Comparison of ENCODE assay signal across 8 cellular contexts in genomic region chr7:5693529-5693928, GRCh38.
A peak's percentile ranks its signal among the peaks of the same experiment; 100 is the strongest.
DNase-seq lines count a peak whose midpoint lies in the region; ATAC-seq and TF ChIP-seq lines count a peak whose summit lies in the region.

No MANE protein-coding gene starts in this region.

- H3K4me1 ChIP-seq in SJSA1 (replicated peaks) (peaks cover 83% of the 10 kb centered on the region), osteoblast (ENCODE audit: insufficient read depth, low read length) (peaks cover 80% of the 10 kb centered on the region)

- peaks cover 12% of the 10 kb centered on the region; the same call in 1 of the 2 replicates for H3K36me3 ChIP-seq in SJSA1
- H3K36me3 ChIP-seq in osteoblast (ENCODE audit: insufficient read depth, low read length), result peaks cover 6% of the 10 kb centered on the region

- H2AFZ ChIP-seq in osteoblast (ENCODE audit: low read length), result no peak overlapping the region

- peak overlapping the region; percentile 80 for H3K4me3 Mint-ChIP-seq in activated T-cell treated with anti-CD3 and anti-CD28 coated beads, Interleukin-2, amount 50 U/mL, for 24 hours

- ATAC-seq in HG02885 (IDR thresholded peaks at IDR 0.05; ENCODE audit: poor library complexity, unreplicated experiment), result peak; percentile 62
- peak; percentile 47 for ATAC-seq in esophagus mucosa
- ATAC-seq in GM19324 (IDR thresholded peaks at IDR 0.05; ENCODE audit: low FRiP score, unreplicated experiment), result no peak

- H4K20me1 ChIP-seq in osteoblast (ENCODE audit: insufficient read depth, low read length), result no peaks in the 10 kb centered on the region

- peak overlapping the region; percentile 98 for H3K27ac Mint-ChIP-seq in activated T-cell treated with anti-CD3 and anti-CD28 coated beads, Interleukin-2, amount 50 U/mL, for 24 hours

- no peak for TF ChIP-seq CTCF in osteoblast (IDR thresholded peaks at IDR 0.05; ENCODE audit: extremely low read depth, low read depth, low read length)

- H3K4me3 ChIP-seq in SJSA1 (peak overlapping the region; percentile 1), osteoblast (ENCODE audit: insufficient read depth, low read length) (peak overlapping the region; percentile 50)

- H3K27me3 ChIP-seq in SJSA1 (replicated peaks) (no peaks in the 10 kb centered on the region), osteoblast (ENCODE audit: insufficient read depth, low read length) (no peaks in the 10 kb centered on the region)

- peak overlapping the region; percentile 85 for H3K4me2 ChIP-seq in osteoblast (ENCODE audit: insufficient read depth, low read length)

- H3K79me2 ChIP-seq in osteoblast (ENCODE audit: insufficient read depth, low read length), result peaks cover 25% of the 10 kb centered on the region

- no peak for DNase-seq in activated T-cell treated with anti-CD3 and anti-CD28 coated beads, Interleukin-2, amount 50 U/mL, for 24 hours
- no peak for DNase-seq in activated T-cell treated with anti-CD3 and anti-CD28 coated beads, Interleukin-2, amount 50 U/mL, for 48 hours
- DNase-seq in SJSA1 (ENCODE audit: low read depth in 1 of 2, low spot score in 2 of 2) (peak in 1 of 2 experiments; percentile 54), osteoblast (ENCODE audit: insufficient read length, low spot score, missing footprints) (no peak), occipital lobe (lab: John Stamatoyannopoulos, UW) (no peak)

- peak overlapping the region; percentile 98 for H3K27ac ChIP-seq in SJSA1
- peak overlapping the region; percentile 99 for H3K27ac ChIP-seq in osteoblast (ENCODE audit: low read depth, low read length)

- H3K27me3 Mint-ChIP-seq in activated T-cell treated with anti-CD3 and anti-CD28 coated beads, Interleukin-2, amount 50 U/mL, for 24 hours, result no peaks in the 10 kb centered on the region

- no peaks in the 10 kb centered on the region for H3K9me3 ChIP-seq in SJSA1 (replicated peaks)
- H3K9me3 ChIP-seq in osteoblast (ENCODE audit: low read depth, low read length), result no peaks in the 10 kb centered on the region

- H3K36me3 Mint-ChIP-seq in activated T-cell treated with anti-CD3 and anti-CD28 coated beads, Interleukin-2, amount 50 U/mL, for 24 hours (ENCODE audit: low read depth), result peaks cover 66% of the 10 kb centered on the region

- H3K4me1 Mint-ChIP-seq in activated T-cell treated with anti-CD3 and anti-CD28 coated beads, Interleukin-2, amount 50 U/mL, for 24 hours (ENCODE audit: low read depth), result peaks cover 98% of the 10 kb centered on the region

- H3K9me3 Mint-ChIP-seq in activated T-cell treated with anti-CD3 and anti-CD28 coated beads, Interleukin-2, amount 50 U/mL, for 24 hours, result no peaks in the 10 kb centered on the region
